Comparison of ENCODE assay signal across 8 cellular contexts in the genomic region with DNA sequence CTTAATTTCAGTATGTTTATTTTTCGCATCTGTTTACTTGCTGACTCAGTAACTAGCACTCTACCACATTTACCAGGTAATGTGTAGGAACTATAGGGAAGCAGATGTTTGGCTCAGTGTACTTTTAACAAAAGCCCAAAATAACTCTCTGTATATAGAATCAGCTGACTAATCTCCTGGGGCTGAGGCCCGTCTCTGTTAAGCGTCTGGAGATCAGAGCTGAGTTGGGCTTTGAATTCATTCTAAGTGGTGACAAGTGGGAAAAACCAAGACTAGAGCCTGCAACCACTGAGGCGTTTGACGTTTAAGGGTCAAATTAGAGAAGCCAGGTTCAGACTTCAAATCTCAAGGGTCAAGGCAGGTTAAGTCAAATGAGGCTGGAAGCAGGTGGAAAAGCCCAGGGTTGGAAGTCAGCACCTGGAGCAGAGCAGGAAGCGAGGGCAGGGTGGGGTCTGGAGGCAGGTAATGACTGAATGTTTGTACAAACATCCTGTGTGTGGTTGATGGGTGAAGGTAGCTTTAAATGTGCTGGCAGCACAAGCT. TPM values are rescaled to one million over a fixed set of nuclear protein-coding genes. Genes with fewer than 3 reads are reported as not detected.
DNase-seq lines count a peak whose midpoint lies in the region; ATAC-seq and TF ChIP-seq lines count a peak whose summit lies in the region.

No MANE protein-coding gene starts in this region.

- CTCF ChIA-PET in AG04450 (lab: Charles Lee) = interaction anchor here (1.3 to 1.8 kb wide), 2 partner anchors 48 kb away, joined by 4 to 7 read pairs; no protein-coding TSS in a partner anchor

- TF ChIP-seq CTCF in AG04450 (IDR thresholded peaks at IDR 0.05; ENCODE audit: low read depth, low read length) = no peak
- no peak for TF ChIP-seq CTCF in colonic mucosa (IDR thresholded peaks at IDR 0.05)
- no peak for TF ChIP-seq CTCF in upper lobe of right lung (IDR thresholded peaks at IDR 0.05)

- no peaks in the 10 kb centered on the region for H3K27me3 ChIP-seq in AG04450 (ENCODE audit: control insufficient read depth, insufficient read depth, low read length)
- no peaks in the 10 kb centered on the region for H3K27me3 ChIP-seq in colonic mucosa
- no peaks in the 10 kb centered on the region for H3K27me3 ChIP-seq in upper lobe of right lung
- no peaks in the 10 kb centered on the region for H3K27me3 ChIP-seq in SJCRH30

- H3K36me3 ChIP-seq in colonic mucosa (no peaks in the 10 kb centered on the region), upper lobe of right lung (no peaks in the 10 kb centered on the region), SJCRH30 (no peaks in the 10 kb centered on the region)

- no peaks in the 10 kb centered on the region for H3K9me3 ChIP-seq in AG04450 (ENCODE audit: control insufficient read depth, insufficient read depth, low read length)
- no peaks in the 10 kb centered on the region for H3K9me3 ChIP-seq in colonic mucosa
- no peaks in the 10 kb centered on the region for H3K9me3 ChIP-seq in upper lobe of right lung
- H3K9me3 ChIP-seq in SJCRH30 (replicated peaks) = no peaks in the 10 kb centered on the region

- ATAC-seq in GM21360 (IDR thresholded peaks at IDR 0.05; ENCODE audit: unreplicated experiment) (peak; percentile 74), upper lobe of right lung (no peak), GM18498 (IDR thresholded peaks at IDR 0.05; ENCODE audit: unreplicated experiment) (no peak)

- no peak overlapping the region for H3K9ac ChIP-seq in colonic mucosa (ENCODE audit: low read depth in 2 of 2, low read length in 2 of 2)

- intact Hi-C loops in colonic mucosa (cut with DNase I) = no loop called here
- intact Hi-C loops in upper lobe of right lung (cut with DNase I) = no loop called here

- peak overlapping the region; percentile 40 for H3K27ac ChIP-seq in AG04450 (ENCODE audit: low read depth, low read length)
- peak overlapping the region; percentile 28 for H3K27ac ChIP-seq in colonic mucosa
- H3K27ac ChIP-seq in upper lobe of right lung = no peak overlapping the region
- no peak overlapping the region for H3K27ac ChIP-seq in SJCRH30

- POLR2A ChIA-PET in AG04450 (lab: Yijun Ruan, JAX) = interaction anchor here (0.6 kb wide), 1 partner anchor 20 kb away, joined by 4 read pairs; no protein-coding TSS in a partner anchor

- H3K4me1 ChIP-seq in colonic mucosa (no peaks in the 10 kb centered on the region), upper lobe of right lung (peaks cover 18% of the 10 kb centered on the region), SJCRH30 (no peaks in the 10 kb centered on the region; the same call in 1 of the 2 replicates)

- DNase-seq in AG04450 (ENCODE audit: low read depth, low spot score) = peak; percentile 53
- peak; percentile 3 for DNase-seq in NCI-H526 treated with DMSO at 0.1 percent for 48 hours (lab: John Stamatoyannopoulos, UW)
- DNase-seq in colonic mucosa = peak; percentile 84
- no peak for DNase-seq in stimulated activated CD4-positive, alpha-beta T cell treated with anti-CD3 and anti-CD28 coated beads, Interleukin-2, amount 100 ng/mL, for 24 hours
- no peak for DNase-seq in upper lobe of right lung
- DNase-seq in SJCRH30 = no peak

- H3K4me3 ChIP-seq in AG04450 (ENCODE audit: low read depth, low read length) (no peak overlapping the region), colonic mucosa (no peak overlapping the region), upper lobe of right lung (no peak overlapping the region), SJCRH30 (no peak overlapping the region)

RNA-seq across cellular contexts. Expression of a gene that starts 56.8 kb away (rescaled TPM):
- 5.6 and 6.5 TPM in 2 replicates for polyA plus RNA-seq in AG04450 (2011; rRNA removed)
- 11.6 and 21.3 TPM in 2 replicates for polyA minus RNA-seq in AG04450 (2011; rRNA and poly(A)+ RNA removed)
- 10 to 100 TPM; 13.7 to 20.0 TPM for total RNA-seq in colonic mucosa
- 78.4 TPM for total RNA-seq in upper lobe of right lung
- 2.3 and 2.9 TPM in 2 replicates for total RNA-seq in SJCRH30 (2014; rRNA removed; shearing (Covaris generic))

Comparison
In these comparisons a context has a peak if more than half of its experiments do, and no peak if none do; other contexts are left out.
1. DNase-seq: peak in AG04450 (single experiment), NCI-H526 treated with DMSO at 0.1 percent for 48 hours (single experiment) and colonic mucosa (single experiment); none in stimulated activated CD4-positive, alpha-beta T cell treated with anti-CD3 and anti-CD28 coated beads, Interleukin-2, amount 100 ng/mL, for 24 hours (0 of 2), upper lobe of right lung (single experiment) and SJCRH30 (0 of 2).
2. H3K27ac ChIP-seq: peak in AG04450 (single experiment) and colonic mucosa (single experiment); none in upper lobe of right lung (single experiment) and SJCRH30 (single experiment).